ENCODE assay signal across 9 cellular contexts in genomic region chr2:54482725-54483124, GRCh38. TPM values are rescaled to one million over a fixed set of nuclear protein-coding genes. Genes with fewer than 3 reads are reported as not detected.
DNase-seq lines count a peak whose midpoint lies in the region; ATAC-seq, FAIRE-seq and TF ChIP-seq lines count a peak whose summit lies in the region.
"Had no signal": no experiment of that assay in that cellular context is flagged by ENCODE, and none has a peak within 500 bp of the region (broad histone marks: within the 10 kb centered on the region; RNA-seq: fewer than 3 reads in every experiment).

No MANE protein-coding gene starts in this region.

- H3K9me3 ChIP-seq in A549 (no peaks in the 10 kb centered on the region), muscle layer of duodenum (ENCODE audit: control insufficient read depth in 1 of 2, low read length in 2 of 2) (peaks cover 0 to 2% of the 10 kb centered on the region in 2 donors)

- H3K36me3 ChIP-seq in muscle layer of duodenum (ENCODE audit: control insufficient read depth in 1 of 2, insufficient read depth in 2 of 2, low read length in 2 of 2), result no peaks in the 10 kb centered on the region

- ATAC-seq in A549 (peak; percentile 36 to 62; a peak in 5 of 6 replicates), GM21717 (IDR thresholded peaks at IDR 0.05; ENCODE audit: unreplicated experiment) (no peak)
- no peak for ATAC-seq in effector memory CD8-positive, alpha-beta T cell (replicated peaks)

- no peaks in the 10 kb centered on the region for H3K27me3 ChIP-seq in muscle layer of duodenum (ENCODE audit: low read depth, low read length)

- H3K4me2 ChIP-seq in A549, result peak overlapping the region; percentile 67

- H3K36me3 Mint-ChIP-seq in effector memory CD8-positive, alpha-beta T cell (ENCODE audit: insufficient read depth), result no peaks in the 10 kb centered on the region

- peaks cover under 1 to 3% of the 10 kb centered on the region in 2 donors for H3K4me1 Mint-ChIP-seq in effector memory CD8-positive, alpha-beta T cell (ENCODE audit: low read depth in 2 of 2)
- H3K4me1 Mint-ChIP-seq: B cell had no signal

- CTCF ChIA-PET in A549 (lab: Yijun Ruan, JAX), result no interaction called here

- WGBS in A549 (ENCODE audit: missing lambda C conversion rate), result 55% methylated on average over 5 of the region's 5 CpGs

- H3K4me1 ChIP-seq in A549 (peaks cover 46% of the 10 kb centered on the region), muscle layer of duodenum (ENCODE audit: control insufficient read depth in 1 of 2, insufficient read depth in 2 of 2, low read length in 2 of 2) (peaks cover 4 to 56% of the 10 kb centered on the region in 2 donors)

- FAIRE-seq in A549 (lab: Jason Lieb, UNC), result no peak

- TF ChIP-seq POLR2A in A549 (IDR thresholded peaks at IDR 0.05; ENCODE audit: low read length), result no peak

- peaks cover 0 to 10% of the 10 kb centered on the region in 2 donors for H3K27me3 Mint-ChIP-seq in effector memory CD8-positive, alpha-beta T cell

- H3K4me3 ChIP-seq in A549, result no peak overlapping the region
- peak overlapping the region in 1 of 2 donors; percentile 9 for H3K4me3 ChIP-seq in muscle layer of duodenum (ENCODE audit: low read depth in 1 of 2, low read length in 2 of 2)

- TF ChIP-seq CTCF in A549 (IDR thresholded peaks at IDR 0.05), result no peak

- TF ChIP-seq EP300 in A549 (IDR thresholded peaks at IDR 0.05), result no peak

- H3K4me3 Mint-ChIP-seq in effector memory CD8-positive, alpha-beta T cell, result no peak overlapping the region
- H3K4me3 Mint-ChIP-seq: B cell had no signal

- H3K27ac Mint-ChIP-seq in effector memory CD8-positive, alpha-beta T cell, result no peak overlapping the region
- H3K27ac Mint-ChIP-seq: B cell had no signal

- H3K27ac ChIP-seq in A549, result peak overlapping the region; percentile 42 to 67; a peak in 5 of 6 replicates
- H3K27ac ChIP-seq in muscle layer of duodenum (ENCODE audit: low read length), result peak overlapping the region; percentile 40

- TF ChIP-seq RAD21 in A549 (conservative IDR thresholded peaks at IDR 0.05 in 1 of 2, IDR thresholded peaks at IDR 0.05 in 1 of 2), result no peak

- POLR2A ChIA-PET in A549 (lab: Yijun Ruan, JAX), result no interaction called here

- no peaks in the 10 kb centered on the region for H3K9me3 Mint-ChIP-seq in effector memory CD8-positive, alpha-beta T cell

- peak in 1 of 2 experiments; percentile 18 for DNase-seq in A549 (ENCODE audit: low read depth in 1 of 2, low spot score in 1 of 2)
- peak; percentile 67 for DNase-seq in NCI-H446 treated with DMSO at 0.1 percent for 48 hours (lab: John Stamatoyannopoulos, UW)
- peak; percentile 61 for DNase-seq in epidermal melanocyte (ENCODE audit: insufficient read length, low spot score)
- DNase-seq in DMS79 treated with DMSO at 0.1 percent for 48 hours (lab: John Stamatoyannopoulos, UW), result no peak
- no peak for DNase-seq in activated CD4-positive, CD25-positive, alpha-beta regulatory T cell treated with anti-CD3 and anti-CD28 coated beads, Interleukin-2, amount 50 U/mL, for 72 hours
- DNase-seq in effector memory CD8-positive, alpha-beta T cell, result no peak

TF ChIP-seq in A549, 52 proteins besides CTCF, POLR2A, EP300 and RAD21:
- no peak for TF ChIP-seq USF2 (IDR thresholded peaks at IDR 0.05)

RNA-seq across cellular contexts. Expression of gene SPTBN1, which starts 26.6 kb away (rescaled TPM):
- 126 and 201 TPM in 2 replicates for polyA plus RNA-seq in A549 (2011; rRNA removed)
- 23.9 and 24.0 TPM in 2 replicates for polyA plus RNA-seq in A549 (2012; cell fraction: cytosol; rRNA removed)
- polyA plus RNA-seq in A549 (2012; cell fraction: nucleus; rRNA removed), result 235 and 325 TPM in 2 replicates
- polyA plus RNA-seq in A549 (2017; fragmentation: RNase III; extraction: RNeasy Plus Mini Kit Qiagen cat#74134 plus additional on column Dnase treatment), result 105 to 117 TPM (median 115 TPM) in 3 replicates
- polyA minus RNA-seq in A549 (2011; rRNA and poly(A)+ RNA removed), result 264 and 290 TPM in 2 replicates

Comparison
In these comparisons a context has a peak if more than half of its experiments do, and no peak if none do; other contexts are left out.
1. ATAC-seq: peak in A549 (2 of 2); none in GM21717 (single experiment) and effector memory CD8-positive, alpha-beta T cell (single experiment).
2. DNase-seq: peak in NCI-H446 treated with DMSO at 0.1 percent for 48 hours (single experiment) and epidermal melanocyte (single experiment); none in DMS79 treated with DMSO at 0.1 percent for 48 hours (single experiment), activated CD4-positive, CD25-positive, alpha-beta regulatory T cell treated with anti-CD3 and anti-CD28 coated beads, Interleukin-2, amount 50 U/mL, for 72 hours (single experiment) and effector memory CD8-positive, alpha-beta T cell (0 of 3).